Comparison of ENCODE assay signal across 1 cellular context in the genomic region with DNA sequence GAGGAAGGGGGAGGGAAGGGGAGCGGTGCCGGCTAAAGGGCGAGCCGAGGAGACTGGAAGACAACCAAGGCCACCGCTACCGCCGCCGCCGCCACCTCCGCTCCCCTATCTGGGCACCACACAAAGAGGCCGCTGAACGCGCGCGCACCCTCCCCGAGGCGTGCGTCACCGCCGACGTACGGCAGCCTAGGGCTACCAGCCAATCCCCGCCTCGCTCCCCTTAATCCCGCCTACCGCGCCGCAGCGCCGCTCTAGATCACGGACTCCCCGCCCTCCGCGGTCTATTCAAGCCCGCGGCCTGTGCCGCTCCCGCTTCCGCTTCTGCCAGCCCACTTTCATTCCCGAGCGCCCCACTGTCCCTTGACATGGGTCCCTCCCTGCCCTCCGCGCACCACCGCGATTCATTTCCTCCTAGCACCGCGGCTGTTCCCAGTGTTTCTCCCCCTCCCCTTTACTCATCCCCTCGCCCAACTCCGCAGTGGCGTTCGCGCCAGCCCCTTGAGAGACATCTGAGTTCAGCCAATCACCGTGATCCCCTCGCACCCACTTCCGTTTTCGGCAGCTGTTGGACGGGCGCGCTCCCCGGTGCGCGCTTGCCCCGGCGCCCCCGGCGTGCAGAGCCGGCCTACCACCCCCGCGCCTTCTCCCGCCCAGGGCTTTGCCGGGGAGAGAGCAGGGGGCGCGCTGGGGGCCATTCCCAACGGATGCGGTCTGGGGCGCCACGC.
TF ChIP-seq lines count a peak whose summit lies in the region.

A gene (minus strand): TSS at position 128 of the 725 bp plus-strand sequence. CDS start 297 bp downstream, outside the sequence.

TF ChIP-seq in K562, 482 proteins besides CTCF, POLR2A, EP300 and RAD21 (continued from another document and continues in another):
- TF ChIP-seq, protein P1, sequence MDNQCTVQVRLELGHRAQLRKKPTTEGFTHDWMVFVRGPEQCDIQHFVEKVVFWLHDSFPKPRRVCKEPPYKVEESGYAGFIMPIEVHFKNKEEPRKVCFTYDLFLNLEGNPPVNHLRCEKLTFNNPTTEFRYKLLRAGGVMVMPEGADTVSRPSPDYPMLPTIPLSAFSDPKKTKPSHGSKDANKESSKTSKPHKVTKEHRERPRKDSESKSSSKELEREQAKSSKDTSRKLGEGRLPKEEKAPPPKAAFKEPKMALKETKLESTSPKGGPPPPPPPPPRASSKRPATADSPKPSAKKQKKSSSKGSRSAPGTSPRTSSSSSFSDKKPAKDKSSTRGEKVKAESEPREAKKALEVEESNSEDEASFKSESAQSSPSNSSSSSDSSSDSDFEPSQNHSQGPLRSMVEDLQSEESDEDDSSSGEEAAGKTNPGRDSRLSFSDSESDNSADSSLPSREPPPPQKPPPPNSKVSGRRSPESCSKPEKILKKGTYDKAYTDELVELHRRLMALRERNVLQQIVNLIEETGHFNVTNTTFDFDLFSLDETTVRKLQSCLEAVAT (IDR thresholded peaks at IDR 0.05): peak; percentile 12 to 17; a peak in 1 of 4 replicates
- TF ChIP-seq SMC3 (conservative IDR thresholded peaks at IDR 0.05; ENCODE audit: insufficient read depth, low read depth, low read length): no peak
- no peak for TF ChIP-seq PRPF4 (IDR thresholded peaks at IDR 0.05; ENCODE audit: insufficient read depth, low read depth, low read length, poor library complexity, severe bottlenecking)
- TF ChIP-seq, protein P2, sequence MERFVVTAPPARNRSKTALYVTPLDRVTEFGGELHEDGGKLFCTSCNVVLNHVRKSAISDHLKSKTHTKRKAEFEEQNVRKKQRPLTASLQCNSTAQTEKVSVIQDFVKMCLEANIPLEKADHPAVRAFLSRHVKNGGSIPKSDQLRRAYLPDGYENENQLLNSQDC (CRISPR knock-in tag; IDR thresholded peaks at IDR 0.05): peak; percentile 63; the same call in 1 of the 2 replicates
- peak; percentile 98 for TF ChIP-seq JUND (IDR thresholded peaks at IDR 0.05; ENCODE audit: borderline replicate concordance, low read depth, low read length)
- peak; percentile 53; the same call in 2 of the 3 replicates for TF ChIP-seq JUND (tag; IDR thresholded peaks at IDR 0.05; ENCODE audit: borderline replicate concordance, low read depth, low read length)
- 0 out of 2 replicates have a peak, but pooled peaks have one; percentile 70 for TF ChIP-seq SMAD4 (CRISPR knock-in tag; conservative IDR thresholded peaks at IDR 0.05)
- TF ChIP-seq, protein P3, sequence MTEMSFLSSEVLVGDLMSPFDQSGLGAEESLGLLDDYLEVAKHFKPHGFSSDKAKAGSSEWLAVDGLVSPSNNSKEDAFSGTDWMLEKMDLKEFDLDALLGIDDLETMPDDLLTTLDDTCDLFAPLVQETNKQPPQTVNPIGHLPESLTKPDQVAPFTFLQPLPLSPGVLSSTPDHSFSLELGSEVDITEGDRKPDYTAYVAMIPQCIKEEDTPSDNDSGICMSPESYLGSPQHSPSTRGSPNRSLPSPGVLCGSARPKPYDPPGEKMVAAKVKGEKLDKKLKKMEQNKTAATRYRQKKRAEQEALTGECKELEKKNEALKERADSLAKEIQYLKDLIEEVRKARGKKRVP (CRISPR knock-in tag; IDR thresholded peaks at IDR 0.05): no peak
- TF ChIP-seq THRAP3 (IDR thresholded peaks at IDR 0.05; ENCODE audit: borderline replicate concordance): no peak
- peak; percentile 69 for TF ChIP-seq ARID1B (IDR thresholded peaks at IDR 0.05)
- no peak for TF ChIP-seq KLF10 (CRISPR knock-in tag; IDR thresholded peaks at IDR 0.05)
- TF ChIP-seq ATF7 (IDR thresholded peaks at IDR 0.05): peak; percentile 87
- TF ChIP-seq, protein P4, sequence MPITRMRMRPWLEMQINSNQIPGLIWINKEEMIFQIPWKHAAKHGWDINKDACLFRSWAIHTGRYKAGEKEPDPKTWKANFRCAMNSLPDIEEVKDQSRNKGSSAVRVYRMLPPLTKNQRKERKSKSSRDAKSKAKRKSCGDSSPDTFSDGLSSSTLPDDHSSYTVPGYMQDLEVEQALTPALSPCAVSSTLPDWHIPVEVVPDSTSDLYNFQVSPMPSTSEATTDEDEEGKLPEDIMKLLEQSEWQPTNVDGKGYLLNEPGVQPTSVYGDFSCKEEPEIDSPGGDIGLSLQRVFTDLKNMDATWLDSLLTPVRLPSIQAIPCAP (CRISPR knock-in tag; IDR thresholded peaks at IDR 0.05; ENCODE audit: borderline replicate concordance): no peak
- no peak for TF ChIP-seq ARHGAP35 (IDR thresholded peaks at IDR 0.05; ENCODE audit: partially characterized antibody)
- TF ChIP-seq HNRNPL (IDR thresholded peaks at IDR 0.05; ENCODE audit: low read depth, low read length): peak; percentile 67; the same call in 1 of the 2 replicates
- no peak for TF ChIP-seq ZNF696 (CRISPR knock-in tag; conservative IDR thresholded peaks at IDR 0.05)
- TF ChIP-seq, protein P5, sequence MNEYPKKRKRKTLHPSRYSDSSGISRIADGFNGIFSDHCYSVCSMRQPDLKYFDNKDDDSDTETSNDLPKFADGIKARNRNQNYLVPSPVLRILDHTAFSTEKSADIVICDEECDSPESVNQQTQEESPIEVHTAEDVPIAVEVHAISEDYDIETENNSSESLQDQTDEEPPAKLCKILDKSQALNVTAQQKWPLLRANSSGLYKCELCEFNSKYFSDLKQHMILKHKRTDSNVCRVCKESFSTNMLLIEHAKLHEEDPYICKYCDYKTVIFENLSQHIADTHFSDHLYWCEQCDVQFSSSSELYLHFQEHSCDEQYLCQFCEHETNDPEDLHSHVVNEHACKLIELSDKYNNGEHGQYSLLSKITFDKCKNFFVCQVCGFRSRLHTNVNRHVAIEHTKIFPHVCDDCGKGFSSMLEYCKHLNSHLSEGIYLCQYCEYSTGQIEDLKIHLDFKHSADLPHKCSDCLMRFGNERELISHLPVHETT (CRISPR knock-in tag; conservative IDR thresholded peaks at IDR 0.05 in 1 of 2, IDR thresholded peaks at IDR 0.05 in 1 of 2): peak in 1 of 2 experiments; percentile 82; a peak in 1 of 4 replicates
- TF ChIP-seq RUNX1 (IDR thresholded peaks at IDR 0.05; ENCODE audit: low read depth): no peak
- TF ChIP-seq XRCC4 (IDR thresholded peaks at IDR 0.05; ENCODE audit: extremely low read depth, insufficient read depth, insufficient read length): no peak
- peak; percentile 96 for TF ChIP-seq TAF9B (IDR thresholded peaks at IDR 0.05; ENCODE audit: partially characterized antibody)
- TF ChIP-seq, protein P6, sequence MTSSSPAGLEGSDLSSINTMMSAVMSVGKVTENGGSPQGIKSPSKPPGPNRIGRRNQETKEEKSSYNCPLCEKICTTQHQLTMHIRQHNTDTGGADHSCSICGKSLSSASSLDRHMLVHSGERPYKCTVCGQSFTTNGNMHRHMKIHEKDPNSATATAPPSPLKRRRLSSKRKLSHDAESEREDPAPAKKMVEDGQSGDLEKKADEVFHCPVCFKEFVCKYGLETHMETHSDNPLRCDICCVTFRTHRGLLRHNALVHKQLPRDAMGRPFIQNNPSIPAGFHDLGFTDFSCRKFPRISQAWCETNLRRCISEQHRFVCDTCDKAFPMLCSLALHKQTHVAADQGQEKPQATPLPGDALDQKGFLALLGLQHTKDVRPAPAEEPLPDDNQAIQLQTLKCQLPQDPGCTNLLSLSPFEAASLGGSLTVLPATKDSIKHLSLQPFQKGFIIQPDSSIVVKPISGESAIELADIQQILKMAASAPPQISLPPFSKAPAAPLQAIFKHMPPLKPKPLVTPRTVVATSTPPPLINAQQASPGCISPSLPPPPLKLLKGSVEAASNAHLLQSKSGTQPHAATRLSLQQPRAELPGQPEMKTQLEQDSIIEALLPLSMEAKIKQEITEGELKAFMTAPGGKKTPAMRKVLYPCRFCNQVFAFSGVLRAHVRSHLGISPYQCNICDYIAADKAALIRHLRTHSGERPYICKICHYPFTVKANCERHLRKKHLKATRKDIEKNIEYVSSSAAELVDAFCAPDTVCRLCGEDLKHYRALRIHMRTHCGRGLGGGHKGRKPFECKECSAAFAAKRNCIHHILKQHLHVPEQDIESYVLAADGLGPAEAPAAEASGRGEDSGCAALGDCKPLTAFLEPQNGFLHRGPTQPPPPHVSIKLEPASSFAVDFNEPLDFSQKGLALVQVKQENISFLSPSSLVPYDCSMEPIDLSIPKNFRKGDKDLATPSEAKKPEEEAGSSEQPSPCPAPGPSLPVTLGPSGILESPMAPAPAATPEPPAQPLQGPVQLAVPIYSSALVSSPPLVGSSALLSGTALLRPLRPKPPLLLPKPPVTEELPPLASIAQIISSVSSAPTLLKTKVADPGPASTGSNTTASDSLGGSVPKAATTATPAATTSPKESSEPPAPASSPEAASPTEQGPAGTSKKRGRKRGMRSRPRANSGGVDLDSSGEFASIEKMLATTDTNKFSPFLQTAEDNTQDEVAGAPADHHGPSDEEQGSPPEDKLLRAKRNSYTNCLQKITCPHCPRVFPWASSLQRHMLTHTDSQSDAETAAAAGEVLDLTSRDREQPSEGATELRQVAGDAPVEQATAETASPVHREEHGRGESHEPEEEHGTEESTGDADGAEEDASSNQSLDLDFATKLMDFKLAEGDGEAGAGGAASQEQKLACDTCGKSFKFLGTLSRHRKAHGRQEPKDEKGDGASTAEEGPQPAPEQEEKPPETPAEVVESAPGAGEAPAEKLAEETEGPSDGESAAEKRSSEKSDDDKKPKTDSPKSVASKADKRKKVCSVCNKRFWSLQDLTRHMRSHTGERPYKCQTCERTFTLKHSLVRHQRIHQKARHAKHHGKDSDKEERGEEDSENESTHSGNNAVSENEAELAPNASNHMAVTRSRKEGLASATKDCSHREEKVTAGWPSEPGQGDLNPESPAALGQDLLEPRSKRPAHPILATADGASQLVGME (CRISPR knock-in tag; IDR thresholded peaks at IDR 0.05): no peak
- TF ChIP-seq, protein P7, sequence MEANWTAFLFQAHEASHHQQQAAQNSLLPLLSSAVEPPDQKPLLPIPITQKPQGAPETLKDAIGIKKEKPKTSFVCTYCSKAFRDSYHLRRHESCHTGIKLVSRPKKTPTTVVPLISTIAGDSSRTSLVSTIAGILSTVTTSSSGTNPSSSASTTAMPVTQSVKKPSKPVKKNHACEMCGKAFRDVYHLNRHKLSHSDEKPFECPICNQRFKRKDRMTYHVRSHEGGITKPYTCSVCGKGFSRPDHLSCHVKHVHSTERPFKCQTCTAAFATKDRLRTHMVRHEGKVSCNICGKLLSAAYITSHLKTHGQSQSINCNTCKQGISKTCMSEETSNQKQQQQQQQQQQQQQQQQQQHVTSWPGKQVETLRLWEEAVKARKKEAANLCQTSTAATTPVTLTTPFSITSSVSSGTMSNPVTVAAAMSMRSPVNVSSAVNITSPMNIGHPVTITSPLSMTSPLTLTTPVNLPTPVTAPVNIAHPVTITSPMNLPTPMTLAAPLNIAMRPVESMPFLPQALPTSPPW (CRISPR knock-in tag; IDR thresholded peaks at IDR 0.05): peak; percentile 91
- no peak; the same call in 1 of the 2 replicates for TF ChIP-seq RAD51 (IDR thresholded peaks at IDR 0.05; ENCODE audit: borderline replicate concordance, low read depth)
- TF ChIP-seq MBD2 (IDR thresholded peaks at IDR 0.05; ENCODE audit: borderline replicate concordance, low read depth): peak; percentile 40
- no peak for TF ChIP-seq RFX1 (IDR thresholded peaks at IDR 0.05)
- peak; percentile 100 for TF ChIP-seq SRSF1 (IDR thresholded peaks at IDR 0.05; ENCODE audit: low read depth, low read length)
- TF ChIP-seq SP2 (IDR thresholded peaks at IDR 0.05; ENCODE audit: extremely low read depth, low read depth, low read length, poor library complexity, severe bottlenecking): peak; percentile 43
- TF ChIP-seq SPI1 (IDR thresholded peaks at IDR 0.05; ENCODE audit: borderline replicate concordance, low read depth, low read length): peak; percentile 98
- no peak for TF ChIP-seq ZNF121 (CRISPR knock-in tag; conservative IDR thresholded peaks at IDR 0.05)
- TF ChIP-seq ETV5 (CRISPR knock-in tag; IDR thresholded peaks at IDR 0.05; ENCODE audit: low read depth): peak; percentile 77
- TF ChIP-seq, protein P8, sequence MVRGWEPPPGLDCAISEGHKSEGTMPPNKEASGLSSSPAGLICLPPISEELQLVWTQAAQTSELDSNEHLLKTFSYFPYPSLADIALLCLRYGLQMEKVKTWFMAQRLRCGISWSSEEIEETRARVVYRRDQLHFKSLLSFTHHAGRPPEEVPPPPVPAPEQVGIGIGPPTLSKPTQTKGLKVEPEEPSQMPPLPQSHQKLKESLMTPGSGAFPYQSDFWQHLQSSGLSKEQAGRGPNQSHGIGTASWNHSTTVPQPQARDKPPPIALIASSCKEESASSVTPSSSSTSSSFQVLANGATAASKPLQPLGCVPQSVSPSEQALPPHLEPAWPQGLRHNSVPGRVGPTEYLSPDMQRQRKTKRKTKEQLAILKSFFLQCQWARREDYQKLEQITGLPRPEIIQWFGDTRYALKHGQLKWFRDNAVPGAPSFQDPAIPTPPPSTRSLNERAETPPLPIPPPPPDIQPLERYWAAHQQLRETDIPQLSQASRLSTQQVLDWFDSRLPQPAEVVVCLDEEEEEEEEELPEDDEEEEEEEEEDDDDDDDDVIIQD (CRISPR knock-in tag; IDR thresholded peaks at IDR 0.05): no peak
- TF ChIP-seq NCOA6 (IDR thresholded peaks at IDR 0.05): peak; percentile 74
- TF ChIP-seq HDAC1 (IDR thresholded peaks at IDR 0.05): peak in 1 of 2 experiments; percentile 79; a peak in 2 of 4 replicates
- peak; percentile 15; the same call in 1 of the 2 replicates for TF ChIP-seq TAL1 (IDR thresholded peaks at IDR 0.05)
- no peak for TF ChIP-seq HMG20A (CRISPR knock-in tag; conservative IDR thresholded peaks at IDR 0.05)
- TF ChIP-seq SETDB1 (IDR thresholded peaks at IDR 0.05; ENCODE audit: low read length): peak; percentile 57
- TF ChIP-seq DDX20 (tag; IDR thresholded peaks at IDR 0.05; ENCODE audit: low read depth): no peak
- TF ChIP-seq COPS2 (conservative IDR thresholded peaks at IDR 0.05): no peak
- peak; percentile 89 for TF ChIP-seq NEUROD1 (IDR thresholded peaks at IDR 0.05; ENCODE audit: borderline replicate concordance, low read depth, low read length, partially characterized antibody)
- peak; percentile 84 for TF ChIP-seq MYC (IDR thresholded peaks at IDR 0.05; ENCODE audit: low read depth, low read length)
- TF ChIP-seq MYC (CRISPR knock-in tag; IDR thresholded peaks at IDR 0.05; ENCODE audit: borderline replicate concordance, low read depth): peak; percentile 69; the same call in 1 of the 2 replicates
- TF ChIP-seq CTBP1 (IDR thresholded peaks at IDR 0.05; ENCODE audit: borderline replicate concordance): peak; percentile 94
- no peak for TF ChIP-seq BRD9 (IDR thresholded peaks at IDR 0.05; ENCODE audit: low read depth, partially characterized antibody)
- peak; percentile 93 for TF ChIP-seq POLR2G (IDR thresholded peaks at IDR 0.05; ENCODE audit: low read depth, low read length)
- TF ChIP-seq CREB1 (IDR thresholded peaks at IDR 0.05): peak; percentile 88
- TF ChIP-seq CREB1 (CRISPR knock-in tag; IDR thresholded peaks at IDR 0.05): peak; percentile 90
- peak; percentile 63 for TF ChIP-seq PHF20 (IDR thresholded peaks at IDR 0.05; ENCODE audit: partially characterized antibody)
- TF ChIP-seq FOSL1 (tag; conservative IDR thresholded peaks at IDR 0.05): peak; percentile 55
- TF ChIP-seq DACH1 (IDR thresholded peaks at IDR 0.05; ENCODE audit: partially characterized antibody): peak; percentile 80
- peak in 2 of 3 experiments; percentile 60 to 79 for TF ChIP-seq YY1 (IDR thresholded peaks at IDR 0.05; ENCODE audit: borderline replicate concordance in 1 of 3, control insufficient read depth in 1 of 3, extremely low read depth in 1 of 3, insufficient read depth in 3 of 3, insufficient read length in 1 of 3, insufficient replicate concordance in 2 of 3, low read depth in 1 of 3, low read length in 2 of 3)
- peak; percentile 73 for TF ChIP-seq HMGN3 (IDR thresholded peaks at IDR 0.05; ENCODE audit: borderline replicate concordance, extremely low read depth, insufficient read length, low read depth, low read length)
